ENCODE assay signal across 9 cellular contexts in genomic region chr14:68278568-68279436, GRCh38.
A peak's percentile ranks its signal among the peaks of the same experiment; 100 is the strongest.
DNase-seq lines count a peak whose midpoint lies in the region; ATAC-seq and TF ChIP-seq lines count a peak whose summit lies in the region.
"Had no signal": no experiment of that assay in that cellular context is flagged by ENCODE, and none has a peak within 500 bp of the region (broad histone marks: within the 10 kb centered on the region; RNA-seq: fewer than 3 reads in every experiment).

No MANE protein-coding gene starts in this region.

- no peaks in the 10 kb centered on the region for H3K36me3 Mint-ChIP-seq in T-helper 17 cell (ENCODE audit: low read depth)

- H3K36me3 ChIP-seq in suprapubic skin = no peaks in the 10 kb centered on the region
- H3K36me3 ChIP-seq in effector memory CD4-positive, alpha-beta T cell (ENCODE audit: control insufficient read depth, insufficient read depth, low read length) = no peaks in the 10 kb centered on the region

- no peaks in the 10 kb centered on the region for H3K27me3 ChIP-seq in suprapubic skin
- no peaks in the 10 kb centered on the region for H3K27me3 ChIP-seq in effector memory CD4-positive, alpha-beta T cell (replicated peaks; ENCODE audit: control insufficient read depth, insufficient read depth, low read length, poor library complexity, severe bottlenecking)

- H3K27me3 Mint-ChIP-seq in T-helper 17 cell = no peaks in the 10 kb centered on the region
- H3K27me3 Mint-ChIP-seq: activated naive CD8-positive, alpha-beta T cell treated with anti-CD3 and anti-CD28 coated beads, Interleukin-2, amount 10 ng/mL, durations not matched to agents 7 days and 5 days had no signal

- H3K4me3 ChIP-seq in suprapubic skin = no peak overlapping the region
- H3K4me3 ChIP-seq in effector memory CD4-positive, alpha-beta T cell (ENCODE audit: insufficient read depth, low read depth, low read length, poor library complexity, severe bottlenecking) = no peak overlapping the region

- ATAC-seq in T-helper 17 cell = no peak
- no peak for ATAC-seq in GM18519 (IDR thresholded peaks at IDR 0.05; ENCODE audit: low FRiP score, unreplicated experiment)
- ATAC-seq: Right ventricle myocardium inferior had no signal

- peak overlapping the region; percentile 19 for H3K27ac Mint-ChIP-seq in T-helper 17 cell
- H3K27ac Mint-ChIP-seq: activated naive CD8-positive, alpha-beta T cell treated with anti-CD3 and anti-CD28 coated beads, Interleukin-2, amount 10 ng/mL, durations not matched to agents 7 days and 5 days had no signal

- TF ChIP-seq POLR2A in GM19193 (IDR thresholded peaks at IDR 0.05; ENCODE audit: extremely low read depth, insufficient read depth, insufficient read length) (peak; percentile 46), suprapubic skin (IDR thresholded peaks at IDR 0.05) (no peak)

- 73% methylated on average over 5 of the region's 5 CpGs for WGBS in suprapubic skin

- DNase-seq in T-helper 17 cell (no peak), glomerular visceral epithelial cell (ENCODE audit: extremely low spot score) (peak; percentile 73), suprapubic skin (ENCODE audit: low spot score in 2 of 2) (no peak), D341Med (ENCODE audit: low spot score) (no peak)
- DNase-seq in effector memory CD4-positive, alpha-beta T cell = no peak
- DNase-seq: activated naive CD8-positive, alpha-beta T cell treated with anti-CD3 and anti-CD28 coated beads, Interleukin-2, amount 10 ng/mL, durations not matched to agents 7 days and 5 days had no signal

- H3K4me3 Mint-ChIP-seq in T-helper 17 cell = no peak overlapping the region
- H3K4me3 Mint-ChIP-seq: activated naive CD8-positive, alpha-beta T cell treated with anti-CD3 and anti-CD28 coated beads, Interleukin-2, amount 10 ng/mL, durations not matched to agents 7 days and 5 days had no signal

- H3K9me3 ChIP-seq in T-helper 17 cell (ENCODE audit: control insufficient read depth, low read length, poor library complexity, severe bottlenecking) (no peaks in the 10 kb centered on the region), suprapubic skin (no peaks in the 10 kb centered on the region)
- H3K9me3 ChIP-seq in effector memory CD4-positive, alpha-beta T cell (ENCODE audit: control insufficient read depth, low read length) = no peaks in the 10 kb centered on the region

- H3K27ac ChIP-seq in suprapubic skin = peak overlapping the region; percentile 38
- H3K27ac ChIP-seq in effector memory CD4-positive, alpha-beta T cell (ENCODE audit: insufficient read depth, low read length, poor library complexity, severe bottlenecking) = no peak overlapping the region

- TF ChIP-seq CTCF in suprapubic skin (IDR thresholded peaks at IDR 0.05) = no peak

- H3K4me1 Mint-ChIP-seq in T-helper 17 cell = peaks cover 51% of the 10 kb centered on the region

- H3K4me1 ChIP-seq in suprapubic skin = peaks cover 19% of the 10 kb centered on the region
- H3K4me1 ChIP-seq in effector memory CD4-positive, alpha-beta T cell (ENCODE audit: control insufficient read depth, insufficient read depth, low read length, poor library complexity, severe bottlenecking) = peaks cover 43% of the 10 kb centered on the region

- no peak for TF ChIP-seq EP300 in suprapubic skin (IDR thresholded peaks at IDR 0.05)
